ENCODE assay signal across 8 cellular contexts in the genomic region with DNA sequence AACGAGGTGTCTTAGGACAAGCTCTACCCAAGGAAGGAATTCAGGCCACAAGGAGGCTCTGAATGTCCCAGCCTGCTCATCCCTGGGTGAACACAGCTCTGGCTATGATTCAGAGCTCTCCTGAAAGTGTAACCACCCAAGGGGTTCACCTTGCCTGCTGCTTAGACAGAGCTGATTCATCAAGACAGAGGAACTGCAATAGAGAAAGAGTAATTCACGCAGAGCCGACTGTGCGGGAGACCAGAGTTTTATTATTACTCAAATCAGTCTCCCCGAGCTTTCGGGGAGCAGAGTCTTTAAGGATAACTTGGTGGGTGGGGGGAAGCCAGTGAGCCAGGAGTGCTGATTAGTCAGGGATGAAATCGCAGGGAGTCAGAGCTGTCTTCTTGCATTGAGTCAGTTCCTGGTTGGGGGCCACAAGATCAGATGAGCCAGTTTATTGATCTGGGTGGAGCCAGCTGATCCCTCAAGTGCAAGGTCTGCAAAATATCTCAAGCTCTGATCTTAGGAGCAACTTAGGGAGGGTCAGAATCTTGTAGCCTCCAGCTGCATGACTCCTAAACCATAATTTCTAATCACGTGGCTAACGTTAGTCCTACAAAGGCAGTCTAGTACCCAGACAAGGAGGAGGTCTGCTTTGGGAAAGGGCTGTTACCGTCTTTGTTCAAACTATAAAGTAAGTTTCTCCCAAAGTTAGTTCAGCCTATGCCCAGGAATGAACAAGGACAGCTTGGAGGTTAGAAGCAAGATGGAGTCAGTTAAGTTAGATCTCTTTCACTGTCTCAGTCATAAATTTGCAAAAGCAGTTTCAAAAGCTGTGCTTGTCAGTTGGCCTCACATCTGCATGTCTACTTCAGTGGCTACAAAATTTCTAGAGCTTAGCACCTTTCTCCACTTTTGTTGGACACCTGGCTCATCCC.
DNase-seq lines count a peak whose midpoint lies in the region; ATAC-seq, FAIRE-seq and TF ChIP-seq lines count a peak whose summit lies in the region.
"Not testable (repeated sequence)": the region's sequence is repeated elsewhere in the genome, so short reads cannot be mapped to it uniquely, and the experiment has no call there.

No MANE protein-coding gene starts in this region.

- 50% methylated on average over 10 of the region's 10 CpGs; no CpG with 5 or more reads in 1 of the 2 experiments for WGBS in H1 (ENCODE audit: extremely low coverage in 1 of 2, insufficient coverage in 1 of 2, insufficient read length in 1 of 2, insufficient replicate concordance in 2 of 2, low coverage in 1 of 2, low lambda C conversion rate in 2 of 2, missing lambda C conversion rate in 1 of 2), 2 experiments

- H3K4me1 ChIP-seq in H1 (replicated peaks in 1 of 4; ENCODE audit: control insufficient read depth in 3 of 4, insufficient read depth in 4 of 4, low read length in 3 of 4), result peaks cover 9 to 19% (median 13%) of the 10 kb centered on the region in 4 experiments

- H3K9me3 ChIP-seq in H1 (ENCODE audit: insufficient read depth in 2 of 2, low read depth in 1 of 2, low read length in 1 of 2), result not testable (repeated sequence)

- not testable (repeated sequence) for H3K27ac ChIP-seq in H1 (ENCODE audit: low read depth, low read length)

- H3K27me3 Mint-ChIP-seq in nephron progenitor cell (ENCODE audit: low read depth, poor library complexity), result not testable (repeated sequence)

- peak in 1 of 2 experiments; percentile 13; a peak in 1 of 4 replicates for TF ChIP-seq RAD21 in H1 (IDR thresholded peaks at IDR 0.05 in 1 of 2, conservative IDR thresholded peaks at IDR 0.05 in 1 of 2; ENCODE audit: low read depth in 2 of 2, low read length in 2 of 2)

- H2BK12ac ChIP-seq in H1 (ENCODE audit: low read depth, low read length), result not testable (repeated sequence)

- H2AK5ac ChIP-seq in H1 (ENCODE audit: low read depth, low read length), result not testable (repeated sequence)

- CTCF ChIA-PET in H1 (lab: Charles Lee; ENCODE audit: partially characterized antibody), result interaction anchor here (0.8 to 2.4 kb wide), 6 partner anchors 12 to 438 kb away, joined by 3 to 6 read pairs (median 4); no protein-coding TSS in a partner anchor

- not testable (repeated sequence) for H3K36me3 Mint-ChIP-seq in nephron progenitor cell (ENCODE audit: low read depth)

- H3K4ac ChIP-seq in H1 (replicated peaks; ENCODE audit: insufficient read length, low read depth, low read length), result not testable (repeated sequence)

- H2AFZ ChIP-seq in H1 (ENCODE audit: low read length), result not testable (repeated sequence)

- peak overlapping the region; percentile 26 to 42; a peak in 3 of 4 replicates for H3K4me2 ChIP-seq in H1 (ENCODE audit: insufficient read depth in 1 of 2, low read depth in 2 of 2, low read length in 2 of 2)

- not testable (repeated sequence) for H3K4me3 Mint-ChIP-seq in nephron progenitor cell

- H3K23me2 ChIP-seq in H1 (ENCODE audit: low read depth, low read length), result not testable (repeated sequence)

- H3K4me3 ChIP-seq in H1 (ENCODE audit: extremely low read depth in 1 of 4, insufficient read depth in 2 of 4, low read depth in 3 of 4, low read length in 4 of 4), result not testable (repeated sequence)

- TF ChIP-seq EP300 in H1 (IDR thresholded peaks at IDR 0.05; ENCODE audit: borderline replicate concordance in 1 of 2, low read depth in 2 of 2, low read length in 2 of 2), result not testable (repeated sequence)

- not testable (repeated sequence) for H3K79me2 ChIP-seq in H1 (ENCODE audit: control insufficient read depth in 1 of 2, insufficient read depth in 2 of 2, low read length in 2 of 2)

- peak; percentile 22 for DNase-seq in EH (ENCODE audit: low read depth)
- DNase-seq in NCI-H226, result peak; percentile 83
- peak; percentile 43 for DNase-seq in activated T-cell treated with anti-CD3 and anti-CD28 coated beads for 48 hours (ENCODE audit: low read depth)
- not testable (repeated sequence) for DNase-seq in H1 (ENCODE audit: low read depth in 1 of 2, low spot score in 2 of 2); nephron progenitor cell
- peak; percentile 12 to 71 (median 17) for DNase-seq in stimulated activated CD4-positive, alpha-beta T cell treated with anti-CD3 and anti-CD28 coated beads, TNF-alpha, amount 100 ng/mL, for 48 hours (ENCODE audit: low read depth in 3 of 3)

- H2BK20ac ChIP-seq in H1 (ENCODE audit: low read length), result peak overlapping the region; percentile 40; the same call in 1 of the 2 replicates

- H3K9me3 Mint-ChIP-seq in nephron progenitor cell, result not testable (repeated sequence)

- H3K23ac ChIP-seq in H1 (ENCODE audit: insufficient read length), result not testable (repeated sequence)

- not testable (repeated sequence) for H3K9ac ChIP-seq in H1 (replicated peaks in 1 of 4; ENCODE audit: extremely low read depth in 1 of 4, low read depth in 3 of 4, low read length in 3 of 4)

- H4K5ac ChIP-seq in H1 (ENCODE audit: insufficient read length, low read depth, low read length), result not testable (repeated sequence)

- not testable (repeated sequence) for H3K27me3 ChIP-seq in H1 (replicated peaks in 1 of 4; ENCODE audit: control insufficient read depth in 3 of 4, extremely low read depth in 1 of 4, insufficient read depth in 3 of 4, low read length in 3 of 4)

- ATAC-seq in GM19395 (IDR thresholded peaks at IDR 0.05; ENCODE audit: unreplicated experiment) (peak; percentile 62), HG02763 (IDR thresholded peaks at IDR 0.05; ENCODE audit: unreplicated experiment) (peak; percentile 60)

- POLR2A ChIA-PET in H1 (lab: Charles Lee; ENCODE audit: partially characterized antibody), result interaction anchor here (0.7 to 1.1 kb wide), 4 partner anchors 10 to 131 kb away, joined by 3 read pairs; no protein-coding TSS in a partner anchor

- not testable (repeated sequence) for H2BK15ac ChIP-seq in H1 (ENCODE audit: low read length)

- H4K8ac ChIP-seq in H1 (ENCODE audit: extremely low read depth, insufficient read depth, low read length), result not testable (repeated sequence)

- peak overlapping the region; percentile 75 for H3K27ac Mint-ChIP-seq in nephron progenitor cell

- peak overlapping the region; percentile 15; the same call in 1 of the 2 replicates for H2BK5ac ChIP-seq in H1 (ENCODE audit: low read depth, low read length)

- H3K18ac ChIP-seq in H1 (ENCODE audit: extremely low read depth, low read length), result peak overlapping the region; percentile 28

- H3K14ac ChIP-seq in H1 (ENCODE audit: insufficient read length), result not testable (repeated sequence)

- H4K20me1 ChIP-seq in H1 (replicated peaks in 1 of 2; ENCODE audit: control insufficient read depth in 1 of 2, insufficient read depth in 2 of 2, low read length in 2 of 2), result not testable (repeated sequence)

- TF ChIP-seq CTCF in H1 (IDR thresholded peaks at IDR 0.05; ENCODE audit: control extremely low read depth in 1 of 3, insufficient read depth in 1 of 3, low read depth in 1 of 3, low read length in 3 of 3); nephron progenitor cell (IDR thresholded peaks at IDR 0.05): not testable (repeated sequence)

- not testable (repeated sequence) for FAIRE-seq in H1 (lab: Jason Lieb, UNC)

- not testable (repeated sequence) for H4K91ac ChIP-seq in H1 (replicated peaks; ENCODE audit: insufficient read length, low read length)

- H3K36me3 ChIP-seq in H1 (ENCODE audit: control insufficient read depth in 2 of 4, insufficient read depth in 4 of 4, low read length in 3 of 4), result not testable (repeated sequence)

- not testable (repeated sequence) for H3K56ac ChIP-seq in H1 (replicated peaks; ENCODE audit: insufficient read length, low read depth, low read length)

- H2BK120ac ChIP-seq in H1 (replicated peaks; ENCODE audit: low read depth, low read length), result not testable (repeated sequence)

- peaks cover 21% of the 10 kb centered on the region for H3K4me1 Mint-ChIP-seq in nephron progenitor cell

- not testable (repeated sequence) for H3K79me1 ChIP-seq in H1 (ENCODE audit: low read depth, low read length)

- not testable (repeated sequence) for TF ChIP-seq POLR2A in H1 (IDR thresholded peaks at IDR 0.05; ENCODE audit: control extremely low read depth in 1 of 2, low read depth in 2 of 2, low read length in 2 of 2)

TF ChIP-seq in H1, 55 proteins besides CTCF, POLR2A, EP300 and RAD21:
- TF ChIP-seq EGR1 (IDR thresholded peaks at IDR 0.05; ENCODE audit: borderline replicate concordance, low read depth, low read length) (0 out of 2 replicates have a peak, but pooled peaks have one; percentile 1), HDAC2 (IDR thresholded peaks at IDR 0.05; ENCODE audit: borderline replicate concordance in 1 of 2, low read depth in 2 of 2, low read length in 2 of 2) (peak in 1 of 2 experiments; percentile 75; a peak in 1 of 4 replicates)
